26 cellular contexts compared by ENCODE assay signal in genomic region chr9:129759804-129760502, GRCh38. TPM values are rescaled to one million over a fixed set of nuclear protein-coding genes. Genes with fewer than 3 reads are reported as not detected.
"Had no signal": no experiment of that assay in that cellular context is flagged by ENCODE, and none has a peak within 500 bp of the region (broad histone marks: within the 10 kb centered on the region; RNA-seq: fewer than 3 reads in every experiment).

No MANE protein-coding gene starts in this region.

- DNase-seq: activated CD4-positive, alpha-beta T cell treated with anti-CD3 and anti-CD28 coated beads for 36 hours; activated CD4-positive, CD25-positive, alpha-beta regulatory T cell; activated CD8-positive, alpha-beta memory T cell treated with anti-CD3 and anti-CD28 coated beads, Interleukin-2, amount 10 ng/mL, durations not matched to agents 7 days and 5 days; activated CD8-positive, alpha-beta T cell treated with anti-CD3 and anti-CD28 coated beads, Interleukin-2, amount 10 ng/mL, durations not matched to agents 7 days and 5 days; activated naive CD4-positive, alpha-beta T cell; activated T-cell treated with anti-CD3 and anti-CD28 coated beads, Interleukin-2, amount 50 U/mL, for 72 hours; cortex of kidney; foreskin fibroblast; heart left ventricle; hypothalamus; immature natural killer cell; naive B cell; nucleus accumbens; right lobe of liver; small intestine; stimulated activated CD4-positive, alpha-beta T cell treated with anti-CD3 and anti-CD28 coated beads, Interleukin-4, amount 100 ng/mL, for 24 hours; stomach; T-helper 1 cell; tibial artery had no signal

- H3K27ac ChIP-seq: right lobe of liver, tibial artery had no signal

- H3K27me3 ChIP-seq: heart left ventricle, right lobe of liver, stomach, suprapubic skin, tibial artery had no signal

- H3K4me3 ChIP-seq: heart left ventricle, right lobe of liver, stomach, suprapubic skin, tibial artery had no signal

- H3K9me3 ChIP-seq: heart left ventricle, right lobe of liver, stomach, suprapubic skin, tibial artery had no signal

- H3K27ac Mint-ChIP-seq: activated CD4-positive, alpha-beta T cell treated with anti-CD3 and anti-CD28 coated beads for 36 hours; activated CD8-positive, alpha-beta memory T cell treated with anti-CD3 and anti-CD28 coated beads, Interleukin-2, amount 10 ng/mL, durations not matched to agents 7 days and 5 days; activated CD8-positive, alpha-beta T cell treated with anti-CD3 and anti-CD28 coated beads, Interleukin-2, amount 10 ng/mL, durations not matched to agents 7 days and 5 days; activated naive CD4-positive, alpha-beta T cell treated with anti-CD3 and anti-CD28 coated beads, Interleukin-2, amount 50 U/mL, for 72 hours; activated T-cell treated with anti-CD3 and anti-CD28 coated beads, Interleukin-2, amount 50 U/mL, for 72 hours; mesothelial cell of epicardium; naive B cell; stimulated activated memory B cell treated with anti-CD40 and anti-IgM and Interleukin-4, amounts not matched to agents 10 μg/mL and 1 μg/mL and 100 μg/mL, for 72 hours; T-helper 2 cell treated with Interferon-gamma antibody and Interleukin-4, amounts not matched to agents 5 μg/mL and 100 μg/mL, for 36 hours had no signal

- H3K36me3 ChIP-seq: heart left ventricle, right lobe of liver, stomach, suprapubic skin, tibial artery had no signal

- H3K4me3 Mint-ChIP-seq: activated CD4-positive, alpha-beta T cell treated with anti-CD3 and anti-CD28 coated beads for 36 hours; activated CD8-positive, alpha-beta memory T cell treated with anti-CD3 and anti-CD28 coated beads, Interleukin-2, amount 10 ng/mL, durations not matched to agents 7 days and 5 days; activated CD8-positive, alpha-beta T cell treated with anti-CD3 and anti-CD28 coated beads, Interleukin-2, amount 10 ng/mL, durations not matched to agents 7 days and 5 days; activated T-cell treated with anti-CD3 and anti-CD28 coated beads, Interleukin-2, amount 50 U/mL, for 72 hours; immature natural killer cell; mesothelial cell of epicardium; naive B cell; stimulated activated memory B cell treated with anti-CD40 and anti-IgM and Interleukin-4, amounts not matched to agents 10 μg/mL and 1 μg/mL and 100 μg/mL, for 72 hours; T-helper 2 cell treated with Interferon-gamma antibody and Interleukin-4, amounts not matched to agents 5 μg/mL and 100 μg/mL, for 36 hours had no signal

- H3K36me3 Mint-ChIP-seq: activated CD8-positive, alpha-beta memory T cell treated with anti-CD3 and anti-CD28 coated beads, Interleukin-2, amount 10 ng/mL, durations not matched to agents 7 days and 5 days; activated naive CD4-positive, alpha-beta T cell treated with anti-CD3 and anti-CD28 coated beads, Interleukin-2, amount 50 U/mL, for 72 hours; immature natural killer cell; mesothelial cell of epicardium; naive B cell; stimulated activated memory B cell treated with anti-CD40 and anti-IgM and Interleukin-4, amounts not matched to agents 10 μg/mL and 1 μg/mL and 100 μg/mL, for 72 hours had no signal

- H3K9me3 Mint-ChIP-seq: activated naive CD4-positive, alpha-beta T cell treated with anti-CD3 and anti-CD28 coated beads, Interleukin-2, amount 50 U/mL, for 72 hours; activated T-cell treated with anti-CD3 and anti-CD28 coated beads, Interleukin-2, amount 50 U/mL, for 72 hours; immature natural killer cell; mesothelial cell of epicardium; naive B cell; stimulated activated memory B cell treated with anti-CD40 and anti-IgM and Interleukin-4, amounts not matched to agents 10 μg/mL and 1 μg/mL and 100 μg/mL, for 72 hours; T-helper 2 cell treated with Interferon-gamma antibody and Interleukin-4, amounts not matched to agents 5 μg/mL and 100 μg/mL, for 36 hours had no signal

- H3K4me1 ChIP-seq: right lobe of liver had no signal

- ATAC-seq: activated CD4-positive, alpha-beta T cell treated with anti-CD3 and anti-CD28 coated beads for 36 hours; activated CD8-positive, alpha-beta memory T cell treated with anti-CD3 and anti-CD28 coated beads, Interleukin-2, amount 10 ng/mL, durations not matched to agents 7 days and 5 days; activated CD8-positive, alpha-beta T cell treated with anti-CD3 and anti-CD28 coated beads, Interleukin-2, amount 10 ng/mL, durations not matched to agents 7 days and 5 days; activated naive CD4-positive, alpha-beta T cell treated with anti-CD3 and anti-CD28 coated beads, Interleukin-2, amount 50 U/mL, for 72 hours; activated T-cell treated with anti-CD3 and anti-CD28 coated beads, Interleukin-2, amount 50 U/mL, for 72 hours; left lobe of liver; right lobe of liver; stimulated activated memory B cell treated with anti-CD40 and anti-IgM and Interleukin-4, amounts not matched to agents 10 μg/mL and 1 μg/mL and 100 μg/mL, for 72 hours had no signal

RNA-seq across cellular contexts. Expression of gene PTGES, which starts 7.1 kb away (rescaled TPM):
- total RNA-seq: activated CD8-positive, alpha-beta memory T cell treated with anti-CD3 and anti-CD28 coated beads, Interleukin-2, amount 10 ng/mL, durations not matched to agents 7 days and 5 days; activated CD8-positive, alpha-beta T cell treated with anti-CD3 and anti-CD28 coated beads, Interleukin-2, amount 10 ng/mL, durations not matched to agents 7 days and 5 days; endothelial cell of umbilical vein; left lobe of liver had no signal
- polyA plus RNA-seq: endothelial cell of umbilical vein, immature natural killer cell had no signal
